In the genomic region with DNA sequence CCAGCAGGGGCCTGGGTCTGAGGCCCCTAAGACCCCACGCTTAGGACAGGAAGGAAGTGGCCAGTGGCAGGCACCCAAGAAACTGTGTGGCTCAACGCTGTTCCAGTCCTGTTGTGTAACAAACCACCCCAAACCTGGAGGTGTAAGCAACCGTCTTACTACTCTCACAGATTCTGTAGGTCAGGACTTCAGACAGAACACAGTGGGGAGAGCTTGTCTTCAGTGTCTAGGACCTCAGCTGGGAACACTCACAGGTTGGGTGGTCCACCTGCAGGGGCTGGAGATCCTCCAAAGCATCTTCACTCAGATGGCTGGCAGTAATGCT, we compare ENCODE assay signal across 26 cellular contexts.
"Had no signal": no experiment of that assay in that cellular context is flagged by ENCODE, and none has a peak within 500 bp of the region (broad histone marks: within the 10 kb centered on the region; RNA-seq: fewer than 3 reads in every experiment).

No MANE protein-coding gene starts in this region.

- H3K27me3 ChIP-seq: SJSA1 had no signal

- ATAC-seq: activated CD4-positive, alpha-beta T cell treated with anti-CD3 and anti-CD28 coated beads for 36 hours; activated T-helper 17 cell treated with anti-CD3 and anti-CD28 coated beads, Interleukin-2, amount 50 U/mL, for 72 hours; PC-3; SK-N-SH treated with all-trans-retinoic acid at 6 μM for 48 hours had no signal

- H3K27ac Mint-ChIP-seq: activated CD4-positive, alpha-beta memory T cell treated with anti-CD3 and anti-CD28 coated beads, Interleukin-2, amount 10 ng/mL, durations not matched to agents 7 days and 5 days; activated CD4-positive, alpha-beta T cell treated with anti-CD3 and anti-CD28 coated beads for 36 hours; activated naive CD4-positive, alpha-beta T cell treated with anti-CD3 and anti-CD28 coated beads for 36 hours; activated naive CD8-positive, alpha-beta T cell; activated T-helper 17 cell treated with anti-CD3 and anti-CD28 coated beads, Interleukin-2, amount 50 U/mL, for 72 hours had no signal

- DNase-seq: activated CD4-positive, alpha-beta memory T cell treated with anti-CD3 and anti-CD28 coated beads, Interleukin-2, amount 10 ng/mL, durations not matched to agents 7 days and 5 days; activated CD4-positive, alpha-beta T cell treated with anti-CD3 and anti-CD28 coated beads for 36 hours; activated CD4-positive, alpha-beta T cell treated with anti-CD3 and anti-CD28 coated beads, Interleukin-2, amount 50 U/mL, for 1 hour; activated gamma-delta T cell; activated naive CD4-positive, alpha-beta T cell treated with anti-CD3 and anti-CD28 coated beads for 36 hours; activated T-cell treated with anti-CD3 and anti-CD28 coated beads for 4 hours; activated T-cell treated with anti-CD3 and anti-CD28 coated beads, Interleukin-2, amount 50 U/mL, for 48 hours; amygdala; MM.1S; NCI-H1092 treated with DMSO at 0.1 percent for 48 hours; NCI-H1417 treated with DMSO at 0.1 percent for 48 hours; NCI-H1694 treated with DMSO at 0.1 percent for 48 hours; NCI-H2029 treated with DMSO at 0.1 percent for 48 hours; NCI-H446; NCI-H524; PC-3; SHP77; T-helper 2 cell; T1000 had no signal

- H3K36me3 Mint-ChIP-seq: activated naive CD8-positive, alpha-beta T cell; brain had no signal

- H3K9me3 Mint-ChIP-seq: activated CD4-positive, alpha-beta memory T cell treated with anti-CD3 and anti-CD28 coated beads, Interleukin-2, amount 10 ng/mL, durations not matched to agents 7 days and 5 days; activated naive CD4-positive, alpha-beta T cell treated with anti-CD3 and anti-CD28 coated beads for 36 hours; activated T-helper 17 cell treated with anti-CD3 and anti-CD28 coated beads, Interleukin-2, amount 50 U/mL, for 72 hours; brain; central memory CD8-positive, alpha-beta T cell had no signal

- H3K4me3 Mint-ChIP-seq: activated CD4-positive, alpha-beta memory T cell treated with anti-CD3 and anti-CD28 coated beads, Interleukin-2, amount 10 ng/mL, durations not matched to agents 7 days and 5 days; activated CD4-positive, alpha-beta T cell treated with anti-CD3 and anti-CD28 coated beads for 36 hours; activated naive CD4-positive, alpha-beta T cell treated with anti-CD3 and anti-CD28 coated beads for 36 hours; activated naive CD8-positive, alpha-beta T cell; activated T-helper 17 cell treated with anti-CD3 and anti-CD28 coated beads, Interleukin-2, amount 50 U/mL, for 72 hours; brain; central memory CD8-positive, alpha-beta T cell had no signal

- H3K27ac ChIP-seq: SJSA1, VCaP had no signal

- H3K4me1 Mint-ChIP-seq: activated CD4-positive, alpha-beta T cell treated with anti-CD3 and anti-CD28 coated beads for 36 hours; activated T-helper 17 cell treated with anti-CD3 and anti-CD28 coated beads, Interleukin-2, amount 50 U/mL, for 72 hours; central memory CD8-positive, alpha-beta T cell had no signal

- H3K27me3 Mint-ChIP-seq: activated CD4-positive, alpha-beta T cell treated with anti-CD3 and anti-CD28 coated beads for 36 hours; activated naive CD8-positive, alpha-beta T cell had no signal

- H3K9me3 ChIP-seq: SJSA1 had no signal

- H3K4me1 ChIP-seq: SJSA1 had no signal

- H3K4me3 ChIP-seq: SJSA1 had no signal

- H3K36me3 ChIP-seq: SJSA1 had no signal
